8 cellular contexts compared by ENCODE assay signal in the genomic region with DNA sequence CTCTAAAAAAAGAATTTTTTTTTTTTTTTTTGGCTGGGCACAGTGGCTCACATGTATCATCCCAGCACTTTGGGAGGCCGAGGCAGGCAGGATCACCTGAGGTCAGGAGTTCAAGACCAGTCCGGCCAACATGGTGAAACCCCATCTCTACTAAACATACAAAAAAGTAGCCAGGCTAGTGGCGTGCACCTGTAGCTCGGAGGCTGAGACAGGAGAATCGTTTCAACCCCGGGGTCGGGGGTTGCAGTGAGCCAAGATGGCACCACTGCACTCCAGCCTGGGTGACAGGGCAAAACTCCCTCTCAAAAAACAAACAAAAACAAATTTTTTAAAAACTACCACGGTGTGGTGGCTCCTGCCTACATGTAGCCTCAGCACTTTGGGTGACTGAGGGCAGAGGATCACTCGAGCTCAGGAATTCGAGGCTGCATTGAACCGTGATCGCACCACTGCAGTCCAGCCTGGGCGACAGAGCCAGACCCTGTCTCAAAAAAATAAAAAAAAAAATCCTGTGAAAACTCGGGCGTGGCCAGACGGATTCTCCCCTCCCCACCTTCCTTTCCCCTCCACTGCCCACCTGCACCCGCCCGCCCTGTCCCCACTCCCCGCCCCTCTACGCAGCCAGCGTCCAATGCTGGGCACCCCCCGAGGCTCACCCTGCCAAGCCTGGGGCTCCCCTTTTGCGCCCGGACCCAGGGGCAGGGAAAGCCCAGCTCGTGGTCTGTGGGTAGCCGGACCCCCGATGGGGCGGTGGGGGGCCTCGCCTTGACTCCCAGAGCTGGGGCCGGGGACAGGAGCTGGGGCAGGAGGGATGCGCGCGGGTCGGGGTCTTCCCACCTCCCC. TPM values are rescaled to one million over a fixed set of nuclear protein-coding genes. Genes with fewer than 3 reads are reported as not detected.
DNase-seq lines count a peak whose midpoint lies in the region; ATAC-seq and FAIRE-seq lines count a peak whose summit lies in the region.

No MANE protein-coding gene starts in this region.

- H3K36me3 Mint-ChIP-seq in activated naive CD4-positive, alpha-beta T cell treated with anti-CD3 and anti-CD28 coated beads, Interleukin-2, amount 50 U/mL, for 72 hours = peaks cover 8% of the 10 kb centered on the region in 2 donors

- H3K27ac Mint-ChIP-seq in activated naive CD4-positive, alpha-beta T cell treated with anti-CD3 and anti-CD28 coated beads, Interleukin-2, amount 50 U/mL, for 72 hours = peak overlapping the region; percentile 77 to 81

- peak; percentile 17 for ATAC-seq in HG03439 (IDR thresholded peaks at IDR 0.05; ENCODE audit: unreplicated experiment)
- ATAC-seq in activated naive CD4-positive, alpha-beta T cell treated with anti-CD3 and anti-CD28 coated beads, Interleukin-2, amount 50 U/mL, for 72 hours = peak; percentile 5 to 8

- H3K9me3 Mint-ChIP-seq in activated naive CD4-positive, alpha-beta T cell treated with anti-CD3 and anti-CD28 coated beads, Interleukin-2, amount 50 U/mL, for 72 hours = no peaks in the 10 kb centered on the region

- no peak overlapping the region for H3K27ac ChIP-seq in iPS DF 6.9 (ENCODE audit: low read length)
- H3K27ac ChIP-seq in small intestine (ENCODE audit: low read depth in 1 of 2, low read length in 1 of 2) = peak overlapping the region; percentile 55 to 89

- H3K4me3 ChIP-seq in iPS DF 6.9 (ENCODE audit: low read length) (peak overlapping the region; percentile 98; the same call in 1 of the 2 replicates), small intestine (ENCODE audit: low read depth in 1 of 2, low read length in 2 of 2) (peak overlapping the region; percentile 69 to 85)

- WGBS in iPS DF 6.9 (ENCODE audit: insufficient coverage, insufficient read length) = no CpG with 5 or more reads among the region's 34 CpGs
- 13 to 24% (median 20%) methylated on average over 32 to 34 of the region's 34 CpGs for WGBS in small intestine, 3 donors

- H3K27me3 ChIP-seq in iPS DF 6.9 (ENCODE audit: control insufficient read depth, insufficient read depth, low read length) = no peaks in the 10 kb centered on the region
- H3K27me3 ChIP-seq in small intestine (ENCODE audit: control insufficient read depth in 2 of 2, insufficient read depth in 2 of 2, low read length in 2 of 2) = no peaks in the 10 kb centered on the region

- FAIRE-seq in GM19239 (lab: Jason Lieb, UNC) = peak; percentile 70
- FAIRE-seq in small intestine (lab: Jason Lieb, UNC) = no peak

- H3K9me3 ChIP-seq in iPS DF 6.9 (ENCODE audit: control insufficient read depth, insufficient read depth, low read length) (no peaks in the 10 kb centered on the region), small intestine (ENCODE audit: control insufficient read depth, low read depth) (no peaks in the 10 kb centered on the region)

- H3K36me3 ChIP-seq in iPS DF 6.9 (ENCODE audit: control insufficient read depth, insufficient read depth, low read length) (peaks cover 4% of the 10 kb centered on the region; the same call in 1 of the 2 replicates), small intestine (ENCODE audit: control insufficient read depth in 2 of 2, insufficient read depth in 2 of 2, low read length in 2 of 2) (no peaks in the 10 kb centered on the region)

- DNase-seq in AG20443 (ENCODE audit: low spot score) (peak; percentile 33), GM19239 (ENCODE audit: insufficient read length, low spot score) (no peak), iPS DF 6.9 (ENCODE audit: low read depth, low spot score) (no peak), small intestine (no peak), mucosa of gallbladder (ENCODE audit: low spot score) (no peak)
- no peak for DNase-seq in activated naive CD4-positive, alpha-beta T cell treated with anti-CD3 and anti-CD28 coated beads, Interleukin-2, amount 50 U/mL, for 72 hours (ENCODE audit: low spot score in 2 of 2)
- no peak for DNase-seq in NK-92 treated with Interleukin-12 subunit alpha and Interleukin-12 subunit beta, amount 100 ng/mL, for 24 hours (lab: John Stamatoyannopoulos, UW)

- H3K4me1 ChIP-seq in iPS DF 6.9 (ENCODE audit: control insufficient read depth, insufficient read depth, low read length) (peaks cover 8% of the 10 kb centered on the region; the same call in 1 of the 2 replicates), small intestine (ENCODE audit: control insufficient read depth in 2 of 2, insufficient read depth in 1 of 2, low read depth in 1 of 2, low read length in 1 of 2) (no peaks in the 10 kb centered on the region)

RNA-seq across cellular contexts. Expression of gene ORAI2, which starts 0.7 kb away (rescaled TPM):
- total RNA-seq in activated naive CD4-positive, alpha-beta T cell treated with anti-CD3 and anti-CD28 coated beads, Interleukin-2, amount 50 U/mL, for 72 hours = 10 to 100 TPM; 25.8 to 26.7 TPM
- 1 to 10 TPM in 2 of 3 donors, under 1 TPM in 1; 0.89 to 8.8 (median 4.1) TPM for polyA plus RNA-seq in small intestine
- total RNA-seq in mucosa of gallbladder = 27.1 TPM

RNA-seq across cellular contexts. Expression of gene ALKBH4, which starts 32.0 kb away (rescaled TPM):
- 1 to 10 TPM; 8.2 to 9.3 TPM for total RNA-seq in activated naive CD4-positive, alpha-beta T cell treated with anti-CD3 and anti-CD28 coated beads, Interleukin-2, amount 50 U/mL, for 72 hours
- 10 to 100 TPM in 1 of 3 donors, 1 to 10 TPM in 2; 6.7 to 10.1 (median 7.8) TPM for polyA plus RNA-seq in small intestine
- total RNA-seq in mucosa of gallbladder = 13.2 TPM

RNA-seq across cellular contexts. Expression of gene LRWD1, which starts 32.1 kb away (rescaled TPM):
- total RNA-seq in activated naive CD4-positive, alpha-beta T cell treated with anti-CD3 and anti-CD28 coated beads, Interleukin-2, amount 50 U/mL, for 72 hours = 10 to 100 TPM; 11.6 to 12.5 TPM
- polyA plus RNA-seq in small intestine = 10 to 100 TPM; 12.5 to 17.4 (median 14.6) TPM
- 18.2 TPM for total RNA-seq in mucosa of gallbladder

RNA-seq across cellular contexts. Expression of gene PRKRIP1, which starts 36.5 kb away (rescaled TPM):
- total RNA-seq in activated naive CD4-positive, alpha-beta T cell treated with anti-CD3 and anti-CD28 coated beads, Interleukin-2, amount 50 U/mL, for 72 hours = 10 to 100 TPM; 22.9 to 42.3 TPM
- 10 to 100 TPM; 17.5 to 21.5 (median 18.6) TPM for polyA plus RNA-seq in small intestine
- total RNA-seq in mucosa of gallbladder = 22.6 TPM

RNA-seq across cellular contexts. Expression of gene POLR2J, which starts 46.0 kb away (rescaled TPM):
- total RNA-seq in activated naive CD4-positive, alpha-beta T cell treated with anti-CD3 and anti-CD28 coated beads, Interleukin-2, amount 50 U/mL, for 72 hours = 10 to 100 TPM; 56.9 to 79.6 TPM
- polyA plus RNA-seq in small intestine = 100 to 1,000 TPM in 2 of 3 donors, 10 to 100 TPM in 1; 75.7 to 169 (median 145) TPM
- 43.6 TPM for total RNA-seq in mucosa of gallbladder
